17 cellular contexts compared by ENCODE assay signal in the genomic region with DNA sequence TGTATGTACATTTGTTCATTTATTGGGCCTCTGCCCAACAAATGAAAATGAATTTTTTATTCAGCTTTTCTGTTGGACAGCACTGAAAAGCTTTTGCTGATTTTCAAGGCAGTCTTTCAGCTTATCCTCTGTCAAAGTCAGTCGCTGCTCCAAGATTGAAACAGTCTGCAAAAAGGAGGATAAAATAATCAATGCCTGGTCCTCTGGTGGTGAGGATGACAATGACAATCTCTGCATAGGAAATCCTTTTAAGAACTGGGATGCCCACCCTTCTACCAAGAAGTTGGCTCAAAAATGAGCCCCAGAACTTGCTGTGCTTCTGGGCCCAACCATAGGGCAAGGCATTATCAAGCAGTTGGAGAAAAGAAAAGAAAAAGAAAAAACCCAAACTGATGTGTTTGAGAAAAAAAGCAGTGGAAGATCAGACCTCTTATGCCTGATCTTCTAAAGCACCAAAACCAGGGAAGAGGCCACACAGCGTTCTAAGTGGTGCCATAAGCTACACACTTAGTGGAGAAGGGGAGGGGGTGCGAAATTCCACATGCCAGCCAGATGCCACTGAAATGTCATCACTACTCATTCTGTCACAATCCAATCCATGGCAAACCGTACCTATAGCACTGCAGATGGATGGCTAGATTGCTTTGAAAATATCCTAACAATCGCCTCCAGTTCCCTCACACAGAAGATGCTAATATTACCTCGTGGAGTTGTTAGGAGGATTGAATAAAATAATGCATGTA.
DNase-seq lines count a peak whose midpoint lies in the region; ATAC-seq, FAIRE-seq and TF ChIP-seq lines count a peak whose summit lies in the region.
"Had no signal": no experiment of that assay in that cellular context is flagged by ENCODE, and none has a peak within 500 bp of the region (broad histone marks: within the 10 kb centered on the region; RNA-seq: fewer than 3 reads in every experiment).

No MANE protein-coding gene starts in this region.

- peak overlapping the region; percentile 25 for H2BK15ac ChIP-seq in mesendoderm (replicated peaks; ENCODE audit: low read depth)

- peaks cover 35% of the 10 kb centered on the region for H3K36me3 Mint-ChIP-seq in activated T-helper 1 cell treated with anti-CD3 and anti-CD28 coated beads, Interleukin-12 subunit alpha, Interleukin-12 subunit beta, Interleukin-2, Interleukin-4 antibody, amounts not matched to agents 30 ng/mL and 10 ng/mL and 1 ng/mL, durations not matched to agents 14 hours and 24 hours and 36 hours (ENCODE audit: low read depth)

- H3K9ac ChIP-seq in HCT116 (ENCODE audit: low read length): no peak overlapping the region
- no peak overlapping the region for H3K9ac ChIP-seq in mesendoderm (ENCODE audit: low read length)

- TF ChIP-seq POLR2A in HCT116 (IDR thresholded peaks at IDR 0.05; ENCODE audit: borderline replicate concordance, extremely low read depth, insufficient read depth, insufficient read length) (no peak), GM12891 (IDR thresholded peaks at IDR 0.05; ENCODE audit: low read depth, low read length) (no peak)

- POLR2A ChIA-PET in HCT116 (lab: Charles Lee): no interaction called here

- no CpG with 5 or more reads among the region's 6 CpGs for WGBS in mesendoderm (ENCODE audit: extremely low coverage, insufficient coverage, low lambda C conversion rate)

- no peak overlapping the region for H4K8ac ChIP-seq in mesendoderm (ENCODE audit: low read depth, low read length)

- peak overlapping the region; percentile 42 for H3K27ac Mint-ChIP-seq in activated T-helper 1 cell treated with anti-CD3 and anti-CD28 coated beads, Interleukin-12 subunit alpha, Interleukin-12 subunit beta, Interleukin-2, Interleukin-4 antibody, amounts not matched to agents 30 ng/mL and 10 ng/mL and 1 ng/mL, durations not matched to agents 14 hours and 24 hours and 36 hours
- H3K27ac Mint-ChIP-seq: B cell had no signal

- H3K36me3 ChIP-seq in BE2C (no peaks in the 10 kb centered on the region), HCT116 (ENCODE audit: control insufficient read depth in 1 of 2, insufficient read depth in 2 of 2, low read length in 2 of 2) (no peaks in the 10 kb centered on the region), mesendoderm (ENCODE audit: control insufficient read depth, insufficient read depth, low read length) (no peaks in the 10 kb centered on the region)
- H3K36me3 ChIP-seq: adrenal gland had no signal

- H4K20me1 ChIP-seq in HCT116 (ENCODE audit: insufficient read depth): no peaks in the 10 kb centered on the region

- H4K5ac ChIP-seq in mesendoderm (ENCODE audit: low read length): no peak overlapping the region

- no peaks in the 10 kb centered on the region for H3K79me2 ChIP-seq in HCT116 (ENCODE audit: insufficient read depth, low read length)
- H3K79me2 ChIP-seq in mesendoderm (ENCODE audit: control insufficient read depth, insufficient read depth, low read length): no peaks in the 10 kb centered on the region

- H3K9me3 ChIP-seq in BE2C (no peaks in the 10 kb centered on the region), HCT116 (ENCODE audit: control insufficient read depth in 1 of 2, insufficient read depth in 1 of 2, low read depth in 1 of 2, low read length in 2 of 2) (no peaks in the 10 kb centered on the region)
- H3K9me3 ChIP-seq: adrenal gland, gastrocnemius medialis had no signal

- H3K4me1 ChIP-seq in BE2C (no peaks in the 10 kb centered on the region), HCT116 (ENCODE audit: control insufficient read depth in 1 of 2, insufficient read depth in 2 of 2, low read length in 2 of 2) (no peaks in the 10 kb centered on the region), mesendoderm (ENCODE audit: control insufficient read depth, low read depth, low read length) (peaks cover 8% of the 10 kb centered on the region)
- H3K4me1 ChIP-seq: adrenal gland, gastrocnemius medialis had no signal

- H3K9me2 ChIP-seq in HCT116 (ENCODE audit: insufficient read depth): peaks cover 3% of the 10 kb centered on the region; the same call in 1 of the 2 replicates

- no peak overlapping the region for H2AFZ ChIP-seq in HCT116 (ENCODE audit: low read depth, low read length, poor library complexity, severe bottlenecking)

- no peak overlapping the region for H3K27ac ChIP-seq in HCT116 (ENCODE audit: low read depth, low read length)
- H3K27ac ChIP-seq in mesendoderm (ENCODE audit: low read depth, low read length): no peak overlapping the region
- H3K27ac ChIP-seq: adrenal gland, gastrocnemius medialis had no signal

- TF ChIP-seq CTCF in BE2C (IDR thresholded peaks at IDR 0.05; ENCODE audit: low read depth, low read length) (peak; percentile 27), HCT116 (IDR thresholded peaks at IDR 0.05 in 2 of 3, conservative IDR thresholded peaks at IDR 0.05 in 1 of 3; ENCODE audit: borderline replicate concordance in 1 of 3, insufficient read depth in 1 of 3, low read depth in 2 of 3, low read length in 2 of 3) (peak in 2 of 3 experiments; percentile 22 to 36; a peak in 2 of 6 replicates)

- no peak overlapping the region for H3K4me3 Mint-ChIP-seq in activated T-helper 1 cell treated with anti-CD3 and anti-CD28 coated beads, Interleukin-12 subunit alpha, Interleukin-12 subunit beta, Interleukin-2, Interleukin-4 antibody, amounts not matched to agents 30 ng/mL and 10 ng/mL and 1 ng/mL, durations not matched to agents 14 hours and 24 hours and 36 hours
- H3K4me3 Mint-ChIP-seq: B cell, memory B cell had no signal

- H3K79me1 ChIP-seq in mesendoderm (ENCODE audit: low read length): no peaks in the 10 kb centered on the region

- peak; percentile 11; the same call in 1 of the 2 replicates for TF ChIP-seq RAD21 in HCT116 (IDR thresholded peaks at IDR 0.05; ENCODE audit: low read depth)

- H3K27me3 ChIP-seq in BE2C: no peaks in the 10 kb centered on the region
- H3K27me3 ChIP-seq in HCT116 (ENCODE audit: insufficient read depth, low read length): no peaks in the 10 kb centered on the region
- no peaks in the 10 kb centered on the region for H3K27me3 ChIP-seq in mesendoderm (ENCODE audit: insufficient read depth, low read length, poor library complexity)
- H3K27me3 ChIP-seq: adrenal gland, gastrocnemius medialis had no signal

- H3K4ac ChIP-seq in mesendoderm (ENCODE audit: low read depth, low read length): no peak overlapping the region

- no peaks in the 10 kb centered on the region for H3K27me3 Mint-ChIP-seq in activated T-helper 1 cell treated with anti-CD3 and anti-CD28 coated beads, Interleukin-12 subunit alpha, Interleukin-12 subunit beta, Interleukin-2, Interleukin-4 antibody, amounts not matched to agents 30 ng/mL and 10 ng/mL and 1 ng/mL, durations not matched to agents 14 hours and 24 hours and 36 hours (ENCODE audit: insufficient read depth)
- H3K27me3 Mint-ChIP-seq: B cell, memory B cell had no signal

- ATAC-seq in HCT116: 0 out of 2 replicates have a peak, but pooled peaks have one; percentile 47
- no peak for ATAC-seq in HG03108 (IDR thresholded peaks at IDR 0.05; ENCODE audit: unreplicated experiment)
- ATAC-seq: gastrocnemius medialis had no signal

- H3K56ac ChIP-seq in mesendoderm (ENCODE audit: low read length): peak overlapping the region; percentile 17

- DNase-seq in BE2C (no peak), HCT116 (ENCODE audit: low read depth, low spot score) (no peak), mesendoderm (peak; percentile 93), GOT3 (lab: John Stamatoyannopoulos, UW) (no peak), GM03348 (ENCODE audit: low spot score) (no peak), GM12891 (ENCODE audit: insufficient read length, low spot score) (no peak)
- DNase-seq in activated T-helper 1 cell treated with anti-CD3 and anti-CD28 coated beads, Interleukin-12 subunit alpha, Interleukin-12 subunit beta, Interleukin-2, Interleukin-4 antibody, amounts not matched to agents 30 ng/mL and 10 ng/mL and 1 ng/mL, durations not matched to agents 14 hours and 24 hours and 36 hours (ENCODE audit: low spot score): no peak
- DNase-seq: activated CD4-positive, alpha-beta T cell treated with anti-CD3 and anti-CD28 coated beads, Interleukin-2, amount 50 U/mL, for 4 hours; adrenal gland; DMS153; gastrocnemius medialis; SIG-M5; stimulated activated CD4-positive, alpha-beta T cell treated with anti-CD3 and anti-CD28 coated beads, Interleukin-4, amount 100 ng/mL, for 24 hours had no signal

- peaks cover 16% of the 10 kb centered on the region for H3K4me1 Mint-ChIP-seq in activated T-helper 1 cell treated with anti-CD3 and anti-CD28 coated beads, Interleukin-12 subunit alpha, Interleukin-12 subunit beta, Interleukin-2, Interleukin-4 antibody, amounts not matched to agents 30 ng/mL and 10 ng/mL and 1 ng/mL, durations not matched to agents 14 hours and 24 hours and 36 hours (ENCODE audit: low read depth)
- H3K4me1 Mint-ChIP-seq: B cell, memory B cell had no signal

- no peak overlapping the region for H2BK5ac ChIP-seq in mesendoderm (ENCODE audit: low read length)

- RAD21 ChIA-PET in HCT116 (lab: Charles Lee; ENCODE audit: low non-redundant PET in 1 of 2, low total read pairs in 2 of 2, uncharacterized antibody in 2 of 2, unreplicated experiment in 2 of 2): no interaction called here

- H2AK5ac ChIP-seq in mesendoderm (ENCODE audit: low read length): no peak overlapping the region

- H3K9me3 Mint-ChIP-seq in activated T-helper 1 cell treated with anti-CD3 and anti-CD28 coated beads, Interleukin-12 subunit alpha, Interleukin-12 subunit beta, Interleukin-2, Interleukin-4 antibody, amounts not matched to agents 30 ng/mL and 10 ng/mL and 1 ng/mL, durations not matched to agents 14 hours and 24 hours and 36 hours: no peaks in the 10 kb centered on the region
- H3K9me3 Mint-ChIP-seq: memory B cell had no signal

- H3K4me2 ChIP-seq in HCT116 (ENCODE audit: low read length) (no peak overlapping the region), mesendoderm (ENCODE audit: low read length) (no peak overlapping the region)

- H2BK120ac ChIP-seq in mesendoderm (ENCODE audit: low read depth, low read length): no peak overlapping the region

- no peak overlapping the region for H3K23ac ChIP-seq in mesendoderm (ENCODE audit: low read length)

- intact Hi-C loops in HCT116 (cut with micrococcal nuclease): no loop called here
- intact Hi-C loops in activated T-helper 1 cell treated with anti-CD3 and anti-CD28 coated beads, Interleukin-12 subunit alpha, Interleukin-12 subunit beta, Interleukin-2, Interleukin-4 antibody, amounts not matched to agents 30 ng/mL and 10 ng/mL and 1 ng/mL, durations not matched to agents 14 hours and 24 hours and 36 hours (cut with micrococcal nuclease): no loop called here

- no TSS peak for BruUV-seq in HCT116 (replicated peaks; lab: Mats Ljungman, UMichigan)

- CTCF ChIA-PET in HCT116 (lab: Charles Lee): no interaction called here

- H3K18ac ChIP-seq in mesendoderm (ENCODE audit: low read length): peak overlapping the region; percentile 45

- no peak overlapping the region for H3K4me3 ChIP-seq in BE2C (ENCODE audit: low read depth, low read length)
- H3K4me3 ChIP-seq in HCT116 (replicated peaks in 1 of 2; ENCODE audit: low read depth in 1 of 2, low read length in 2 of 2): no peak overlapping the region
- no peak overlapping the region for H3K4me3 ChIP-seq in mesendoderm (ENCODE audit: low read length)
- H3K4me3 ChIP-seq: adrenal gland, gastrocnemius medialis had no signal

- FAIRE-seq in GM12891 (lab: Jason Lieb, UNC): no peak
- FAIRE-seq: endometrium had no signal

TF ChIP-seq in HCT116, 20 proteins besides CTCF, POLR2A, EP300 and RAD21 (continues in another document):
- no peak for TF ChIP-seq EGR1 (IDR thresholded peaks at IDR 0.05; ENCODE audit: low read depth)

TF ChIP-seq in GM12891, 5 proteins besides CTCF, POLR2A, EP300 and RAD21 (continues in another document):
- TF ChIP-seq PAX5 (IDR thresholded peaks at IDR 0.05; ENCODE audit: insufficient read depth, low read length, severe bottlenecking): no peak
